In the genomic region with DNA sequence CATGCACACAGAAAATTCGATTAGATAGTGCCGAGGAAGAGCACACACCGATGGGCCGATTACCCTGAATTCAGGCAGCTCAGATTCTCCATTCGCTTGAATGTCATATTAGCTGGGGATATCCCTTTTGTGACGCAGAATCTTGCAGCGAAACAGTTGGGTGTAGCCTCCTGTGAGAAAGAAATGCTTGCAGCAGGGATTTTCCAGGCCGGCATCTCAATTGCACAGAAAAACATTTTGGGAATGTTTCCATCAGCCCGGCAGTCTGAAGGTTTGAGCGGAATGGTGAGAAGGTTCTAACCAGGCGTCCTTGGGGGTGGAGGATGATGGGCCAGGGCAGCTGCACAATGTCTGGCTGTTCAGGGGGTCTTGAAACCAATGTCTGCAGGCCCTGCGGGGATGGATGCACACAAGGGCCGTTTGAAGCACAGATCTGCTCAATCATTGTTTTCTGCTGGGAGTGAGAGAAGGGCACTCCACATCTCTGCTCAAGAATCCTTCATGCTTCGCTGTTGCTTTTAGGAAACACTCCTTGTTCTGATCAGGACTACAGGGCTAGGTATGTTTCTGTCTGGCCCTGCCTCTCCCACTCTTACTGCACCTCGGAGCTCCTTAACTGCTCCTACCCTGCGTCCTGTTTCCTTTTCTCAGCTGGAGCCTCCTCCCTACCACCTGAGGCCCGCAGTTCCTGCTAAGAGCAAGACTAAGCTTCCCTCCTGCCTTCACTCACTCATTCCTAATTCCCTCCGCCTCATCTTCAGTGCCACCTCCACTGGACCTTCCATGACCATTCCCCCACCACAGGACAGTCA, we compare ENCODE assay signal across 15 cellular contexts.
DNase-seq lines count a peak whose midpoint lies in the region; ATAC-seq and TF ChIP-seq lines count a peak whose summit lies in the region.
"Had no signal": no experiment of that assay in that cellular context is flagged by ENCODE, and none has a peak within 500 bp of the region (broad histone marks: within the 10 kb centered on the region; RNA-seq: fewer than 3 reads in every experiment).

No MANE protein-coding gene starts in this region.

- intact Hi-C loops in natural killer cell (cut with micrococcal nuclease) = no loop called here

- H3K9me3 ChIP-seq in neural cell (ENCODE audit: low read length) = no peaks in the 10 kb centered on the region
- H3K9me3 ChIP-seq: tibial nerve had no signal

- no peaks in the 10 kb centered on the region for H3K27me3 Mint-ChIP-seq in natural killer cell (ENCODE audit: low read depth in 2 of 2)
- H3K27me3 Mint-ChIP-seq in natural killer cell treated with Interleukin-12 subunit alpha and Interleukin-12 subunit beta and Interleukin-15 and Interleukin-18, amount 100 ng/mL, for 72 hours = no peaks in the 10 kb centered on the region
- H3K27me3 Mint-ChIP-seq: activated CD4-positive, alpha-beta T cell treated with anti-CD3 and anti-CD28 coated beads, Interleukin-2, amount 10 ng/mL, durations not matched to agents 24 days and 14 days had no signal

- DNase-seq in natural killer cell (no peak), fibroblast of peridontal ligament (ENCODE audit: extremely low read depth) (peak; percentile 39), COLO829 (ENCODE audit: low spot score) (no peak), NCI-H1105 (lab: John Stamatoyannopoulos, UW) (no peak), cortex of kidney (lab: John Stamatoyannopoulos, UW) (no peak)
- DNase-seq in natural killer cell treated with Interleukin-12 subunit alpha and Interleukin-12 subunit beta and Interleukin-15 and Interleukin-18, amount 100 ng/mL, for 72 hours (ENCODE audit: low spot score) = no peak
- DNase-seq: ACHN; activated CD4-positive, alpha-beta T cell treated with anti-CD3 and anti-CD28 coated beads, Interleukin-2, amount 10 ng/mL, durations not matched to agents 24 days and 14 days; central memory CD4-positive, alpha-beta T cell had no signal

- no peaks in the 10 kb centered on the region for H3K9me2 ChIP-seq in neural cell (ENCODE audit: insufficient read depth, low read length)

- H3K4me3 ChIP-seq in neural cell (ENCODE audit: low read length) = peak overlapping the region; percentile 0
- H3K4me3 ChIP-seq: tibial nerve had no signal

- H3K9me3 Mint-ChIP-seq in natural killer cell = no peaks in the 10 kb centered on the region
- H3K9me3 Mint-ChIP-seq in natural killer cell treated with Interleukin-12 subunit alpha and Interleukin-12 subunit beta and Interleukin-15 and Interleukin-18, amount 100 ng/mL, for 72 hours = no peaks in the 10 kb centered on the region
- H3K9me3 Mint-ChIP-seq: activated CD4-positive, alpha-beta T cell treated with anti-CD3 and anti-CD28 coated beads, Interleukin-2, amount 10 ng/mL, durations not matched to agents 24 days and 14 days; activated T-helper 2 cell treated with anti-CD3 and anti-CD28 coated beads, Interferon-gamma antibody, Interleukin-2, Interleukin-4, amounts not matched to agents 10 μg/mL and 5 μg/mL and 100 μg/mL, durations not matched to agents 14 hours and 24 hours and 36 hours had no signal

- no peaks in the 10 kb centered on the region for H3K36me3 ChIP-seq in neural cell (ENCODE audit: insufficient read depth, low read length)
- H3K36me3 ChIP-seq: tibial nerve had no signal

- no peak for TF ChIP-seq RAD21 in neural cell (conservative IDR thresholded peaks at IDR 0.05)

- TF ChIP-seq CTCF in natural killer cell (IDR thresholded peaks at IDR 0.05) (no peak), neural cell (IDR thresholded peaks at IDR 0.05; ENCODE audit: poor library complexity, severe bottlenecking) (no peak)

- TF ChIP-seq EP300 in neural cell (conservative IDR thresholded peaks at IDR 0.05; ENCODE audit: poor library complexity, severe bottlenecking) = no peak

- peaks cover 81% of the 10 kb centered on the region for H3K79me2 ChIP-seq in neural cell (replicated peaks; ENCODE audit: insufficient read depth, low read length)

- H3K4me2 ChIP-seq in neural cell (ENCODE audit: low read length) = peak overlapping the region; percentile 5

- peaks cover 40 to 56% of the 10 kb centered on the region in 2 donors for H3K4me1 Mint-ChIP-seq in natural killer cell
- H3K4me1 Mint-ChIP-seq in natural killer cell treated with Interleukin-12 subunit alpha and Interleukin-12 subunit beta and Interleukin-15 and Interleukin-18, amount 100 ng/mL, for 72 hours (ENCODE audit: low read depth in 2 of 2) = peaks cover 23 to 24% of the 10 kb centered on the region in 2 donors

- no peaks in the 10 kb centered on the region for H3K36me3 Mint-ChIP-seq in natural killer cell
- no peaks in the 10 kb centered on the region for H3K36me3 Mint-ChIP-seq in natural killer cell treated with Interleukin-12 subunit alpha and Interleukin-12 subunit beta and Interleukin-15 and Interleukin-18, amount 100 ng/mL, for 72 hours

- no peaks in the 10 kb centered on the region for H4K20me1 ChIP-seq in neural cell (ENCODE audit: insufficient read depth)

- H2AFZ ChIP-seq in neural cell (ENCODE audit: low read depth, low read length) = no peak overlapping the region

- H3K4me3 Mint-ChIP-seq in natural killer cell = no peak overlapping the region
- no peak overlapping the region for H3K4me3 Mint-ChIP-seq in natural killer cell treated with Interleukin-12 subunit alpha and Interleukin-12 subunit beta and Interleukin-15 and Interleukin-18, amount 100 ng/mL, for 72 hours
- H3K4me3 Mint-ChIP-seq: activated CD4-positive, alpha-beta T cell treated with anti-CD3 and anti-CD28 coated beads, Interleukin-2, amount 10 ng/mL, durations not matched to agents 24 days and 14 days had no signal

- peak overlapping the region; percentile 47 to 58 for H3K27ac Mint-ChIP-seq in natural killer cell
- no peak overlapping the region for H3K27ac Mint-ChIP-seq in natural killer cell treated with Interleukin-12 subunit alpha and Interleukin-12 subunit beta and Interleukin-15 and Interleukin-18, amount 100 ng/mL, for 72 hours
- H3K27ac Mint-ChIP-seq: activated CD4-positive, alpha-beta T cell treated with anti-CD3 and anti-CD28 coated beads, Interleukin-2, amount 10 ng/mL, durations not matched to agents 24 days and 14 days; activated T-helper 2 cell treated with anti-CD3 and anti-CD28 coated beads, Interferon-gamma antibody, Interleukin-2, Interleukin-4, amounts not matched to agents 10 μg/mL and 5 μg/mL and 100 μg/mL, durations not matched to agents 14 hours and 24 hours and 36 hours had no signal

- ATAC-seq in natural killer cell = no peak
- no peak for ATAC-seq in natural killer cell treated with Interleukin-12 subunit alpha and Interleukin-12 subunit beta and Interleukin-15 and Interleukin-18, amount 100 ng/mL, for 72 hours
- ATAC-seq in HG03025 (IDR thresholded peaks at IDR 0.05; ENCODE audit: low FRiP score, unreplicated experiment) = no peak
- ATAC-seq: esophagus mucosa had no signal

- H3K27me3 ChIP-seq in neural cell (ENCODE audit: insufficient read depth, low read depth, low read length) = no peaks in the 10 kb centered on the region
- H3K27me3 ChIP-seq: tibial nerve had no signal

- peak overlapping the region; percentile 16 for H3K27ac ChIP-seq in neural cell (ENCODE audit: low read length)
- H3K27ac ChIP-seq: HL-60 had no signal

- H3K9ac ChIP-seq in neural cell (ENCODE audit: low read length) = peak overlapping the region; percentile 22

- peaks cover 3% of the 10 kb centered on the region for H3F3A ChIP-seq in neural cell (ENCODE audit: insufficient read depth, low read length, poor library complexity, severe bottlenecking)

TF ChIP-seq in neural cell, 6 proteins besides CTCF, POLR2A, EP300 and RAD21:
- TF ChIP-seq TAF1 (IDR thresholded peaks at IDR 0.05; ENCODE audit: low read depth) (no peak), POLR2AphosphoS5 (IDR thresholded peaks at IDR 0.05) (no peak), EZH2 (IDR thresholded peaks at IDR 0.05; ENCODE audit: borderline replicate concordance, insufficient read depth, low read length, poor library complexity, severe bottlenecking) (no peak), MXI1 (conservative IDR thresholded peaks at IDR 0.05; ENCODE audit: poor library complexity, severe bottlenecking) (no peak), SMC3 (conservative IDR thresholded peaks at IDR 0.05; ENCODE audit: poor library complexity) (no peak)
- TF ChIP-seq, protein P1, sequence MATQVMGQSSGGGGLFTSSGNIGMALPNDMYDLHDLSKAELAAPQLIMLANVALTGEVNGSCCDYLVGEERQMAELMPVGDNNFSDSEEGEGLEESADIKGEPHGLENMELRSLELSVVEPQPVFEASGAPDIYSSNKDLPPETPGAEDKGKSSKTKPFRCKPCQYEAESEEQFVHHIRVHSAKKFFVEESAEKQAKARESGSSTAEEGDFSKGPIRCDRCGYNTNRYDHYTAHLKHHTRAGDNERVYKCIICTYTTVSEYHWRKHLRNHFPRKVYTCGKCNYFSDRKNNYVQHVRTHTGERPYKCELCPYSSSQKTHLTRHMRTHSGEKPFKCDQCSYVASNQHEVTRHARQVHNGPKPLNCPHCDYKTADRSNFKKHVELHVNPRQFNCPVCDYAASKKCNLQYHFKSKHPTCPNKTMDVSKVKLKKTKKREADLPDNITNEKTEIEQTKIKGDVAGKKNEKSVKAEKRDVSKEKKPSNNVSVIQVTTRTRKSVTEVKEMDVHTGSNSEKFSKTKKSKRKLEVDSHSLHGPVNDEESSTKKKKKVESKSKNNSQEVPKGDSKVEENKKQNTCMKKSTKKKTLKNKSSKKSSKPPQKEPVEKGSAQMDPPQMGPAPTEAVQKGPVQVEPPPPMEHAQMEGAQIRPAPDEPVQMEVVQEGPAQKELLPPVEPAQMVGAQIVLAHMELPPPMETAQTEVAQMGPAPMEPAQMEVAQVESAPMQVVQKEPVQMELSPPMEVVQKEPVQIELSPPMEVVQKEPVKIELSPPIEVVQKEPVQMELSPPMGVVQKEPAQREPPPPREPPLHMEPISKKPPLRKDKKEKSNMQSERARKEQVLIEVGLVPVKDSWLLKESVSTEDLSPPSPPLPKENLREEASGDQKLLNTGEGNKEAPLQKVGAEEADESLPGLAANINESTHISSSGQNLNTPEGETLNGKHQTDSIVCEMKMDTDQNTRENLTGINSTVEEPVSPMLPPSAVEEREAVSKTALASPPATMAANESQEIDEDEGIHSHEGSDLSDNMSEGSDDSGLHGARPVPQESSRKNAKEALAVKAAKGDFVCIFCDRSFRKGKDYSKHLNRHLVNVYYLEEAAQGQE (IDR thresholded peaks at IDR 0.05; ENCODE audit: borderline replicate concordance) = peak; percentile 55

Comparison
In these comparisons a context has a peak if more than half of its experiments do, and no peak if none do; other contexts are left out.
1. H3K27ac Mint-ChIP-seq: peak in natural killer cell (2 of 2); none in natural killer cell treated with Interleukin-12 subunit alpha and Interleukin-12 subunit beta and Interleukin-15 and Interleukin-18, amount 100 ng/mL, for 72 hours (0 of 2).